In genomic region chr4:3368841-3369760, GRCh38 we compare ENCODE assay signal across 10 cellular contexts.
A peak's percentile ranks its signal among the peaks of the same experiment; 100 is the strongest.
DNase-seq lines count a peak whose midpoint lies in the region; ATAC-seq, FAIRE-seq and TF ChIP-seq lines count a peak whose summit lies in the region.
"Had no signal": no experiment of that assay in that cellular context is flagged by ENCODE, and none has a peak within 500 bp of the region (broad histone marks: within the 10 kb centered on the region; RNA-seq: fewer than 3 reads in every experiment).

No MANE protein-coding gene starts in this region.

- H3K4me1 ChIP-seq in BLaER1 = peaks cover 100% of the 10 kb centered on the region
- H3K4me1 ChIP-seq in IMR-90 (ENCODE audit: control insufficient read depth, insufficient read depth, low read length) = peaks cover 22% of the 10 kb centered on the region
- H3K4me1 ChIP-seq in GM12878 (ENCODE audit: control insufficient read depth, insufficient read depth, low read length) = peaks cover 21% of the 10 kb centered on the region
- H3K4me1 ChIP-seq in mucosa of descending colon (ENCODE audit: low read depth) = peaks cover 13% of the 10 kb centered on the region
- no peaks in the 10 kb centered on the region for H3K4me1 ChIP-seq in PC-3 (ENCODE audit: insufficient read depth, low read length)

- H3K27me3 ChIP-seq in BLaER1 (no peaks in the 10 kb centered on the region), IMR-90 (ENCODE audit: control insufficient read depth, insufficient read depth, low read length) (no peaks in the 10 kb centered on the region), GM12878 (replicated peaks in 1 of 2; ENCODE audit: control insufficient read depth in 2 of 2, insufficient read depth in 2 of 2, low read length in 1 of 2) (peaks cover 0 to 2% of the 10 kb centered on the region in 2 experiments; a peak in 1 of 4 replicates), PC-3 (ENCODE audit: low read length) (no peaks in the 10 kb centered on the region)

- peak overlapping the region; percentile 54 for H3K9ac ChIP-seq in BLaER1
- peak overlapping the region; percentile 20; the same call in 1 of the 2 replicates for H3K9ac ChIP-seq in IMR-90 (ENCODE audit: low read depth, low read length)
- no peak overlapping the region for H3K9ac ChIP-seq in GM12878 (ENCODE audit: control insufficient read depth, insufficient read depth, low read length)
- H3K9ac ChIP-seq in PC-3 (ENCODE audit: low read length) = no peak overlapping the region

- peaks cover 13% of the 10 kb centered on the region for H3K9me1 ChIP-seq in IMR-90 (ENCODE audit: insufficient read depth, low read length)

- in situ Hi-C loops in IMR-90 (cut with MboI; ENCODE audit: low sequenced_read_pairs) = no loop called here
- in situ Hi-C loops in GM12878 (cut with MboI) = no loop called here

- H4K91ac ChIP-seq in IMR-90 (ENCODE audit: insufficient read depth, low read depth, low read length) = peak overlapping the region; percentile 59

- H2AK5ac ChIP-seq in IMR-90 (ENCODE audit: low read depth, low read length) = peak overlapping the region; percentile 87

- CTCF ChIA-PET in IMR-90 (lab: Yijun Ruan, JAX) = interaction anchor here (1.1 to 1.9 kb wide), 2 partner anchors 9 to 111 kb away, joined by 4 to 5 read pairs; no protein-coding TSS in a partner anchor
- CTCF ChIA-PET in GM12878 (lab: Yijun Ruan, JAX) = interaction anchor here (1.4 to 2.5 kb wide), 3 partner anchors 20 to 72 kb away, joined by 4 to 10 read pairs (median 4); partner anchors contain the start of gene HGFAC
- CTCF ChIA-PET in PC-3 (lab: Charles Lee) = no interaction called here

- TF ChIP-seq POLR2A in IMR-90 (IDR thresholded peaks at IDR 0.05; ENCODE audit: low read depth, low read length) (no peak), GM12878 (IDR thresholded peaks at IDR 0.05; ENCODE audit: low read depth, low read length) (no peak)

- RAD21 ChIA-PET in GM12878 (lab: Charles Lee; ENCODE audit: unreplicated experiment) = interaction anchor here (1.5 kb wide), 1 partner anchor 228 kb away, joined by 3 read pairs; no protein-coding TSS in a partner anchor

- ATAC-seq in IMR-90 (ENCODE audit: low read depth) (peak; percentile 7), GM12878 (no peak), mucosa of descending colon (no peak), PC-3 (no peak), GM21390 (IDR thresholded peaks at IDR 0.05; ENCODE audit: unreplicated experiment) (no peak)
- peak; percentile 67 to 69 for ATAC-seq in naive thymus-derived CD8-positive, alpha-beta T cell

- peak overlapping the region; percentile 85 for H3K4ac ChIP-seq in IMR-90 (ENCODE audit: low read depth, low read length)

- H3K27ac ChIP-seq in BLaER1 (peak overlapping the region; percentile 91), IMR-90 (ENCODE audit: insufficient read depth, low read length) (peak overlapping the region; percentile 20; the same call in 1 of the 2 replicates), GM12878 (ENCODE audit: control insufficient read depth, insufficient read depth) (no peak overlapping the region), PC-3 (ENCODE audit: low read length) (no peak overlapping the region)

- peak overlapping the region; percentile 65 for H3K23ac ChIP-seq in IMR-90 (ENCODE audit: low read depth, low read length)

- SMC1A ChIA-PET in GM12878 (lab: Charles Lee; ENCODE audit: uncharacterized antibody, unreplicated experiment) = interaction anchor here (1.6 to 2.9 kb wide), 4 partner anchors 14 to 24 kb away, joined by 5 to 14 read pairs (median 10); no protein-coding TSS in a partner anchor

- H3K27me3 Mint-ChIP-seq in naive thymus-derived CD8-positive, alpha-beta T cell = peaks cover 6 to 22% (median 11%) of the 10 kb centered on the region in 5 donors

- H2BK120ac ChIP-seq in IMR-90 (ENCODE audit: low read depth, low read length) = peak overlapping the region; percentile 74

- H3K4me3 Mint-ChIP-seq in naive thymus-derived CD8-positive, alpha-beta T cell = peak overlapping the region; percentile 68 to 92 (median 81)

- no peak overlapping the region for H2BK5ac ChIP-seq in IMR-90 (ENCODE audit: low read depth, low read length, poor library complexity, severe bottlenecking)

- TF ChIP-seq CTCF in IMR-90 (conservative IDR thresholded peaks at IDR 0.05; ENCODE audit: low read depth, low read length) (no peak), GM12878 (IDR thresholded peaks at IDR 0.05 in 2 of 3, conservative IDR thresholded peaks at IDR 0.05 in 1 of 3; ENCODE audit: control insufficient read depth in 2 of 3, extremely low read depth in 1 of 3, insufficient read depth in 1 of 3, low read depth in 3 of 3, low read length in 3 of 3) (no peak), mucosa of descending colon (IDR thresholded peaks at IDR 0.05) (no peak), PC-3 (conservative IDR thresholded peaks at IDR 0.05; ENCODE audit: low read depth, low read length) (no peak)

- no TSS peak for BruUV-seq in IMR-90 (replicated peaks; lab: Mats Ljungman, UMichigan)
- no TSS peak for BruUV-seq in GM12878 (replicated peaks; lab: Mats Ljungman, UMichigan)
- BruUV-seq in PC-3 (replicated peaks; lab: Mats Ljungman, UMichigan) = no TSS peak

- H4K8ac ChIP-seq in IMR-90 (ENCODE audit: low read depth in 2 of 2, low read length in 2 of 2) = peak overlapping the region in 1 of 2 experiments; percentile 34; a peak in 3 of 4 replicates

- no peak for TF ChIP-seq RAD21 in IMR-90 (IDR thresholded peaks at IDR 0.05; ENCODE audit: low read length)
- TF ChIP-seq RAD21 in GM12878 (IDR thresholded peaks at IDR 0.05; ENCODE audit: insufficient read depth, low read depth, low read length) = no peak

- H4K5ac ChIP-seq in IMR-90 (ENCODE audit: low read depth, low read length) = no peak overlapping the region

- peaks cover 100% of the 10 kb centered on the region for H4K20me1 ChIP-seq in BLaER1
- peaks cover 43% of the 10 kb centered on the region for H4K20me1 ChIP-seq in IMR-90 (ENCODE audit: insufficient read depth, low read length)
- no peaks in the 10 kb centered on the region for H4K20me1 ChIP-seq in GM12878 (ENCODE audit: control insufficient read depth, insufficient read depth)
- no peaks in the 10 kb centered on the region for H4K20me1 ChIP-seq in PC-3 (ENCODE audit: low read length)

- TF ChIP-seq EP300 in GM12878 (IDR thresholded peaks at IDR 0.05; ENCODE audit: borderline replicate concordance in 1 of 2, control insufficient read depth in 1 of 2, low read depth in 2 of 2, low read length in 2 of 2) = no peak

- H2AK9ac ChIP-seq in IMR-90 (replicated peaks; ENCODE audit: low read depth, low read length, poor library complexity) = peak overlapping the region; percentile 17

- 0 out of 3 replicates have a peak overlapping the region, but pooled peaks have one; percentile 46 for H2BK15ac ChIP-seq in IMR-90 (ENCODE audit: low read depth, low read length)

- H3K36me3 ChIP-seq in BLaER1 = peaks cover 10% of the 10 kb centered on the region
- H3K36me3 ChIP-seq in IMR-90 (ENCODE audit: control insufficient read depth, insufficient read depth, low read length) = no peaks in the 10 kb centered on the region
- H3K36me3 ChIP-seq in GM12878 (ENCODE audit: control insufficient read depth in 2 of 2, insufficient read depth in 2 of 2, low read length in 1 of 2) = no peaks in the 10 kb centered on the region
- no peaks in the 10 kb centered on the region for H3K36me3 ChIP-seq in mucosa of descending colon (ENCODE audit: low read depth)
- H3K36me3 ChIP-seq in PC-3 (ENCODE audit: low read depth, low read length) = no peaks in the 10 kb centered on the region

- FAIRE-seq in GM12878 (lab: Jason Lieb, UNC) = no peak

- 0 out of 2 replicates have a peak overlapping the region, but pooled peaks have one; percentile 33 for H3K18ac ChIP-seq in IMR-90 (ENCODE audit: low read depth, low read length)

- H3K4me2 ChIP-seq in BLaER1 (peak overlapping the region; percentile 96), IMR-90 (ENCODE audit: low read depth, low read length) (peak overlapping the region; percentile 84), GM12878 (ENCODE audit: control insufficient read depth, insufficient read depth) (peak overlapping the region; percentile 21; the same call in 1 of the 2 replicates), PC-3 (ENCODE audit: low read length) (no peak overlapping the region)

- no peaks in the 10 kb centered on the region for H3K9me2 ChIP-seq in PC-3 (replicated peaks; ENCODE audit: low read length)

- H3K79me1 ChIP-seq in IMR-90 (ENCODE audit: low read depth in 1 of 2, low read length in 2 of 2) = peaks cover 24 to 75% of the 10 kb centered on the region in 2 experiments

- peak overlapping the region; percentile 57 for H3K4me3 ChIP-seq in BLaER1
- H3K4me3 ChIP-seq in IMR-90 (ENCODE audit: insufficient read depth, low read depth, low read length) = no peak overlapping the region
- no peak overlapping the region; the same call in 1 of the 2 replicates for H3K4me3 ChIP-seq in GM12878
- no peak overlapping the region for H3K4me3 ChIP-seq in mucosa of descending colon
- H3K4me3 ChIP-seq in PC-3 (ENCODE audit: low read length) = no peak overlapping the region
- H3K4me3 ChIP-seq: lung had no signal

- no peaks in the 10 kb centered on the region for H3K36me3 Mint-ChIP-seq in naive thymus-derived CD8-positive, alpha-beta T cell
- H3K36me3 Mint-ChIP-seq: IgD-negative memory B cell had no signal

- H3K56ac ChIP-seq in IMR-90 (ENCODE audit: extremely low read depth, insufficient read depth, low read length) = no peak overlapping the region; the same call in 1 of the 2 replicates

- H2BK20ac ChIP-seq in IMR-90 (ENCODE audit: low read depth, low read length) = peak overlapping the region; percentile 13; the same call in 1 of the 2 replicates

- H3K79me2 ChIP-seq in GM12878 (ENCODE audit: control insufficient read depth, insufficient read depth, low read length) (no peaks in the 10 kb centered on the region), PC-3 (ENCODE audit: low read length) (no peaks in the 10 kb centered on the region)

- H3K27ac Mint-ChIP-seq in naive thymus-derived CD8-positive, alpha-beta T cell = peak overlapping the region in 7 of 10 donors; percentile 3 to 58 (median 53)

- H3K9me3 Mint-ChIP-seq in naive thymus-derived CD8-positive, alpha-beta T cell = no peaks in the 10 kb centered on the region
- H3K9me3 Mint-ChIP-seq: IgD-negative memory B cell had no signal

- DNase-seq in IMR-90 (no peak), GM12878 (ENCODE audit: low read depth, low spot score) (no peak), ecto neural progenitor cell (ENCODE audit: low spot score) (no peak), mucosa of descending colon (no peak), PC-3 (no peak)
- peak in 6 of 10 donors; percentile 15 to 42 (median 35) for DNase-seq in naive thymus-derived CD8-positive, alpha-beta T cell

- intact Hi-C loops in IMR-90 (cut with micrococcal nuclease) = no loop called here
- intact Hi-C loops in GM12878 (cut with micrococcal nuclease; ENCODE audit: unreplicated experiment) = no loop called here
- intact Hi-C loops in mucosa of descending colon (cut with DNase I, micrococcal nuclease) = no loop called here
- intact Hi-C loops in PC-3 (cut with micrococcal nuclease) = no loop called here

- peak overlapping the region; percentile 72 for H3K14ac ChIP-seq in IMR-90 (replicated peaks; ENCODE audit: low read depth, low read length)

- dilution Hi-C loops in IMR-90 (cut with HindIII; ENCODE audit: low sequenced_read_pairs, unreplicated experiment) = no loop called here

- H3K9me3 ChIP-seq in BLaER1 (no peaks in the 10 kb centered on the region), IMR-90 (ENCODE audit: control insufficient read depth, insufficient read depth, low read length) (no peaks in the 10 kb centered on the region), GM12878 (replicated peaks; ENCODE audit: control insufficient read depth, insufficient read depth, low read length) (no peaks in the 10 kb centered on the region), mucosa of descending colon (no peaks in the 10 kb centered on the region), PC-3 (ENCODE audit: low read length) (no peaks in the 10 kb centered on the region)

- H2AFZ ChIP-seq in IMR-90 (replicated peaks; ENCODE audit: low read length, poor library complexity) (peak overlapping the region; percentile 64), GM12878 (ENCODE audit: control insufficient read depth, low read depth, low read length) (no peak overlapping the region), PC-3 (ENCODE audit: low read length) (no peak overlapping the region)

- no peaks in the 10 kb centered on the region for H3F3A ChIP-seq in PC-3 (ENCODE audit: low read length, unreplicated experiment)

- peaks cover 24 to 56% (median 38%) of the 10 kb centered on the region in 4 donors for H3K4me1 Mint-ChIP-seq in naive thymus-derived CD8-positive, alpha-beta T cell

- 78% methylated on average over 5 of the region's 20 CpGs; no CpG with 5 or more reads in 1 of the 2 experiments for WGBS in IMR-90 (ENCODE audit: extremely low coverage in 2 of 2, insufficient read length in 1 of 2), 2 experiments
- 41% methylated on average over 20 of the region's 20 CpGs for WGBS in GM12878 (ENCODE audit: insufficient coverage, insufficient replicate concordance, low lambda C conversion rate, missing lambda C conversion rate)

- POLR2A ChIA-PET in IMR-90 (lab: Charles Lee; ENCODE audit: unreplicated experiment) = no interaction called here
- POLR2A ChIA-PET in GM12878 (lab: Charles Lee) = no interaction called here
- POLR2A ChIA-PET in naive thymus-derived CD8-positive, alpha-beta T cell (lab: Charles Lee) = no interaction called here
- POLR2A ChIA-PET in PC-3 (lab: Charles Lee; ENCODE audit: unreplicated experiment) = no interaction called here

Comparison
In these comparisons a context has a peak if more than half of its experiments do, and no peak if none do; other contexts are left out.
1. H3K27ac ChIP-seq: peak in BLaER1 (single experiment) and IMR-90 (single experiment); none in GM12878 (single experiment) and PC-3 (single experiment).
2. H3K9ac ChIP-seq: peak in BLaER1 (single experiment) and IMR-90 (single experiment); none in GM12878 (single experiment) and PC-3 (single experiment).
3. ATAC-seq: peak in IMR-90 (single experiment) and naive thymus-derived CD8-positive, alpha-beta T cell (2 of 2); none in GM12878 (single experiment), mucosa of descending colon (single experiment), PC-3 (single experiment) and GM21390 (single experiment).
4. DNase-seq: peak in naive thymus-derived CD8-positive, alpha-beta T cell (6 of 10); none in IMR-90 (single experiment), GM12878 (single experiment), ecto neural progenitor cell (single experiment), mucosa of descending colon (0 of 3) and PC-3 (single experiment).